In the genomic region with DNA sequence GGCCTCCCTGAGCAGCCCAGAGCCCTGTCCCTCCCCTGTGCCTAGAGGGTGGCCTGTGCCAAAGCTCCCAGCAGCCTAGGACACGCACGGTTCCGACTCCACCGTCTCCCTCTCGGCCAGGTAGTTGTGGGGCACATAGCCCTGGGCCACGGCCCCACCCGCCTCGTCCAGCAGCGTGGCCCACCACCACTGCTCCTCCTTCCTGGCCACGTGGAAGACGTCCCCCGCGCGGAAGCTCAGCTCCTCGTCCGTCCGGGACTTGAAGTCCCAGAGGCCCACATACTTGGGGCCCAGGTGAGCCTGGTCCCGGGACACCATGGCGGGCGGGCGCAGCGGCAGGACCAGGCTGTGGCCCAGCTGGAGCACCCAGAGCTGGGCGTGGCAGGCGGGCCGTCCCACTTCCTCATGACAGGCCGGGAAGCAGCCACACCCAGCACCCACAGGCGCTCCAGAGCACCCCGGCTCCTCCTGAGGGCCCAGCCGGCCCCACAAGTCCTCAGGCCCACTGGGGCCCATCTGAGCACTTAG, we compare ENCODE assay signal across 8 cellular contexts. TPM values are rescaled to one million over a fixed set of nuclear protein-coding genes. Genes with fewer than 3 reads are reported as not detected.
DNase-seq lines count a peak whose midpoint lies in the region; ATAC-seq, FAIRE-seq and TF ChIP-seq lines count a peak whose summit lies in the region.

PTK6 (minus strand) TSS at position 380 of the 528 bp plus-strand sequence; CDS start at position 318, 62 bp downstream.

- peak within 1 kb of the TSS; percentile 83 for H3K27ac Mint-ChIP-seq in activated CD8-positive, alpha-beta memory T cell treated with anti-CD3 and anti-CD28 coated beads, Interleukin-2, amount 10 ng/mL, durations not matched to agents 7 days and 5 days
- H3K27ac Mint-ChIP-seq in activated T-helper 2 cell treated with anti-CD3 and anti-CD28 coated beads, Interferon-gamma antibody, Interleukin-2, Interleukin-4, amounts not matched to agents 10 μg/mL and 5 μg/mL and 100 μg/mL, durations not matched to agents 14 hours and 24 hours and 36 hours = peak within 1 kb of the TSS; percentile 87

- intact Hi-C loops in activated T-helper 2 cell treated with anti-CD3 and anti-CD28 coated beads, Interferon-gamma antibody, Interleukin-2, Interleukin-4, amounts not matched to agents 10 μg/mL and 5 μg/mL and 100 μg/mL, durations not matched to agents 14 hours and 24 hours and 36 hours (cut with micrococcal nuclease) = loop anchor here (1.0 to 5.0 kb wide), 4 partner anchors 17 to 444 kb away; partner anchors contain the start of genes PPDPF, PRPF6 and UCKL1
- intact Hi-C loops in kidney (cut with DNase I) = loop anchor here (5.0 kb wide), 1 partner anchor 440 kb away; the partner anchor contains the start of gene SAMD10

- no peaks in the 10 kb centered on the region for H3K36me3 ChIP-seq in kidney (ENCODE audit: control insufficient read depth in 1 of 2, insufficient read depth in 2 of 2, low read length in 2 of 2)
- no peaks in the 10 kb centered on the region for H3K36me3 ChIP-seq in thymus (ENCODE audit: control insufficient read depth, insufficient read depth)

- WGBS in thymus = 89% methylated on average over 29 of the region's 29 CpGs

- peaks cover 0 to 4% of the 10 kb centered on the region in 2 donors for H3K4me1 ChIP-seq in kidney (ENCODE audit: control insufficient read depth in 1 of 2, insufficient read depth in 1 of 2, low read depth in 1 of 2, low read length in 2 of 2)
- H3K4me1 ChIP-seq in thymus (ENCODE audit: control insufficient read depth, insufficient read depth, low read length) = peaks cover 2% of the 10 kb centered on the region

- no peak for FAIRE-seq in kidney (lab: Jason Lieb, UNC)

- H3K36me3 Mint-ChIP-seq in activated CD8-positive, alpha-beta memory T cell treated with anti-CD3 and anti-CD28 coated beads, Interleukin-2, amount 10 ng/mL, durations not matched to agents 7 days and 5 days = no peaks in the 10 kb centered on the region
- H3K36me3 Mint-ChIP-seq in activated T-helper 2 cell treated with anti-CD3 and anti-CD28 coated beads, Interferon-gamma antibody, Interleukin-2, Interleukin-4, amounts not matched to agents 10 μg/mL and 5 μg/mL and 100 μg/mL, durations not matched to agents 14 hours and 24 hours and 36 hours (ENCODE audit: low read depth) = no peaks in the 10 kb centered on the region

- peak; percentile 63 for DNase-seq in activated CD8-positive, alpha-beta memory T cell treated with anti-CD3 and anti-CD28 coated beads, Interleukin-2, amount 10 ng/mL, durations not matched to agents 7 days and 5 days
- no peak for DNase-seq in activated CD8-positive, alpha-beta memory T cell treated with anti-CD3 and anti-CD28 coated beads, Interleukin-2, amount 50 U/mL, for 48 hours
- peak; percentile 37 for DNase-seq in activated T-helper 2 cell treated with anti-CD3 and anti-CD28 coated beads, Interferon-gamma antibody, Interleukin-2, Interleukin-4, amounts not matched to agents 10 μg/mL and 5 μg/mL and 100 μg/mL, durations not matched to agents 14 hours and 24 hours and 36 hours (ENCODE audit: low spot score)
- peak; percentile 90 for DNase-seq in kidney
- no peak for DNase-seq in globus pallidus (ENCODE audit: low spot score)
- no peak for DNase-seq in effector CD8-positive, alpha-beta T cell (lab: John Stamatoyannopoulos, UW)

- no peak within 1 kb of the TSS for H3K9ac ChIP-seq in kidney (ENCODE audit: low read length in 2 of 2)

- CTCF ChIA-PET in activated CD8-positive, alpha-beta memory T cell treated with anti-CD3 and anti-CD28 coated beads, Interleukin-2, amount 10 ng/mL, durations not matched to agents 7 days and 5 days (lab: Charles Lee) = interaction anchor here (0.6 to 4.1 kb wide), 43 partner anchors 8 to 542 kb away, joined by 3 to 34 read pairs (median 5); partner anchors contain the start of genes ARFRP1, GMEB2, HELZ2 and LIME1

- H3K9me3 Mint-ChIP-seq in activated CD8-positive, alpha-beta memory T cell treated with anti-CD3 and anti-CD28 coated beads, Interleukin-2, amount 10 ng/mL, durations not matched to agents 7 days and 5 days (ENCODE audit: low read depth) = no peaks in the 10 kb centered on the region
- no peaks in the 10 kb centered on the region for H3K9me3 Mint-ChIP-seq in activated T-helper 2 cell treated with anti-CD3 and anti-CD28 coated beads, Interferon-gamma antibody, Interleukin-2, Interleukin-4, amounts not matched to agents 10 μg/mL and 5 μg/mL and 100 μg/mL, durations not matched to agents 14 hours and 24 hours and 36 hours

- peaks cover 16% of the 10 kb centered on the region for H3K4me1 Mint-ChIP-seq in activated CD8-positive, alpha-beta memory T cell treated with anti-CD3 and anti-CD28 coated beads, Interleukin-2, amount 10 ng/mL, durations not matched to agents 7 days and 5 days
- H3K4me1 Mint-ChIP-seq in activated T-helper 2 cell treated with anti-CD3 and anti-CD28 coated beads, Interferon-gamma antibody, Interleukin-2, Interleukin-4, amounts not matched to agents 10 μg/mL and 5 μg/mL and 100 μg/mL, durations not matched to agents 14 hours and 24 hours and 36 hours (ENCODE audit: low read depth) = peaks cover 5% of the 10 kb centered on the region

- H3K27ac ChIP-seq in kidney (ENCODE audit: low read depth in 2 of 2, low read length in 2 of 2) (peak within 1 kb of the TSS in 1 of 2 donors; percentile 22), thymus (ENCODE audit: low read depth) (peak within 1 kb of the TSS; percentile 82)

- ATAC-seq in activated CD8-positive, alpha-beta memory T cell treated with anti-CD3 and anti-CD28 coated beads, Interleukin-2, amount 10 ng/mL, durations not matched to agents 7 days and 5 days = peak; percentile 8
- peak; percentile 10 for ATAC-seq in HG03520 (IDR thresholded peaks at IDR 0.05; ENCODE audit: unreplicated experiment)

- H3K27me3 ChIP-seq in thymus (ENCODE audit: control insufficient read depth, insufficient read depth) = no peaks in the 10 kb centered on the region

- H3K4me3 Mint-ChIP-seq in activated CD8-positive, alpha-beta memory T cell treated with anti-CD3 and anti-CD28 coated beads, Interleukin-2, amount 10 ng/mL, durations not matched to agents 7 days and 5 days = peak within 1 kb of the TSS; percentile 51
- peak within 1 kb of the TSS; percentile 69 for H3K4me3 Mint-ChIP-seq in activated T-helper 2 cell treated with anti-CD3 and anti-CD28 coated beads, Interferon-gamma antibody, Interleukin-2, Interleukin-4, amounts not matched to agents 10 μg/mL and 5 μg/mL and 100 μg/mL, durations not matched to agents 14 hours and 24 hours and 36 hours (ENCODE audit: low read depth)

- H3K9me3 ChIP-seq in kidney (ENCODE audit: control insufficient read depth in 1 of 2, low read length in 2 of 2) = no peaks in the 10 kb centered on the region
- no peaks in the 10 kb centered on the region for H3K9me3 ChIP-seq in thymus (ENCODE audit: control insufficient read depth)

- no peak for TF ChIP-seq CTCF in kidney (IDR thresholded peaks at IDR 0.05; ENCODE audit: borderline replicate concordance, extremely low read depth, insufficient read depth)

- H3K27me3 Mint-ChIP-seq in activated CD8-positive, alpha-beta memory T cell treated with anti-CD3 and anti-CD28 coated beads, Interleukin-2, amount 10 ng/mL, durations not matched to agents 7 days and 5 days = no peaks in the 10 kb centered on the region
- H3K27me3 Mint-ChIP-seq in activated T-helper 2 cell treated with anti-CD3 and anti-CD28 coated beads, Interferon-gamma antibody, Interleukin-2, Interleukin-4, amounts not matched to agents 10 μg/mL and 5 μg/mL and 100 μg/mL, durations not matched to agents 14 hours and 24 hours and 36 hours (ENCODE audit: low read depth) = no peaks in the 10 kb centered on the region

- peak within 1 kb of the TSS; percentile 29 to 46 for H3K4me3 ChIP-seq in kidney (ENCODE audit: low read length in 2 of 2)
- peak within 1 kb of the TSS; percentile 67 for H3K4me3 ChIP-seq in thymus (ENCODE audit: low read length)

RNA-seq across cellular contexts. Expression of gene PTK6, which starts in this region (rescaled TPM):
- total RNA-seq in activated CD8-positive, alpha-beta memory T cell treated with anti-CD3 and anti-CD28 coated beads, Interleukin-2, amount 10 ng/mL, durations not matched to agents 7 days and 5 days = under 1 TPM; 0.21 to 0.53 TPM
- 0.32 and 0.46 TPM in 2 replicates for total RNA-seq in activated T-helper 2 cell treated with anti-CD3 and anti-CD28 coated beads, Interferon-gamma antibody, Interleukin-2, Interleukin-4, amounts not matched to agents 10 μg/mL and 5 μg/mL and 100 μg/mL, durations not matched to agents 14 hours and 24 hours and 36 hours
- total RNA-seq in kidney = 1.1 TPM
- 0.26 TPM for polyA plus RNA-seq in kidney (ENCODE audit: insufficient read depth, low read depth, low replicate concordance)
- polyA plus RNA-seq in thymus = 2.7 TPM

Comparison
In these comparisons a context has a peak if more than half of its experiments do, and no peak if none do; other contexts are left out.
1. Peak in DNase-seq and ATAC-seq in activated CD8-positive, alpha-beta memory T cell treated with anti-CD3 and anti-CD28 coated beads, Interleukin-2, amount 10 ng/mL, durations not matched to agents 7 days and 5 days; RNA of the gene not detected or under 1 TPM.
2. Peak in DNase-seq in activated T-helper 2 cell treated with anti-CD3 and anti-CD28 coated beads, Interferon-gamma antibody, Interleukin-2, Interleukin-4, amounts not matched to agents 10 μg/mL and 5 μg/mL and 100 μg/mL, durations not matched to agents 14 hours and 24 hours and 36 hours; RNA of the gene not detected or under 1 TPM.